ENCODE assay signal across 11 cellular contexts in genomic region chr14:49975799-49976198, GRCh38.
DNase-seq lines count a peak whose midpoint lies in the region; ATAC-seq and TF ChIP-seq lines count a peak whose summit lies in the region.
"Had no signal": no experiment of that assay in that cellular context is flagged by ENCODE, and none has a peak within 500 bp of the region (broad histone marks: within the 10 kb centered on the region; RNA-seq: fewer than 3 reads in every experiment).

No MANE protein-coding gene starts in this region.

- H3K36me3 ChIP-seq in fibroblast of lung (ENCODE audit: control insufficient read depth, insufficient read depth, low read length) (no peaks in the 10 kb centered on the region), skeletal muscle tissue (ENCODE audit: control insufficient read depth in 3 of 3, insufficient read depth in 3 of 3, low read length in 3 of 3) (no peaks in the 10 kb centered on the region), prostate gland (no peaks in the 10 kb centered on the region), HAP-1 (replicated peaks) (no peaks in the 10 kb centered on the region)

- no peak overlapping the region for H3K9ac ChIP-seq in fibroblast of lung (ENCODE audit: insufficient read depth, low read length)
- no peak overlapping the region for H3K9ac ChIP-seq in skeletal muscle tissue (ENCODE audit: low read depth in 1 of 3, low read length in 3 of 3)
- H3K9ac ChIP-seq: KMS-11 had no signal

- H2AFZ ChIP-seq in fibroblast of lung (ENCODE audit: low read length) = no peak overlapping the region

- intact Hi-C loops in prostate gland (cut with DNase I) = no loop called here

- H3K4me2 ChIP-seq in fibroblast of lung (ENCODE audit: extremely low read depth, insufficient read depth, low read length) = no peak overlapping the region
- H3K4me2 ChIP-seq: KMS-11 had no signal

- no peak for ATAC-seq in GM18498 (IDR thresholded peaks at IDR 0.05; ENCODE audit: unreplicated experiment)
- ATAC-seq: activated naive CD4-positive, alpha-beta T cell treated with anti-CD3 and anti-CD28 coated beads, Interleukin-2, amount 50 U/mL, for 72 hours had no signal

- no peak overlapping the region for H3K4me3 ChIP-seq in fibroblast of lung (replicated peaks in 1 of 4; ENCODE audit: control extremely low read depth in 1 of 4, insufficient read depth in 1 of 4, low read depth in 3 of 4, low read length in 4 of 4)
- no peak overlapping the region for H3K4me3 ChIP-seq in skeletal muscle tissue (ENCODE audit: low read length in 3 of 3)
- no peak overlapping the region for H3K4me3 ChIP-seq in prostate gland
- H3K4me3 ChIP-seq in HAP-1 = no peak overlapping the region

- in situ Hi-C loops in HAP-1 (cut with MboI; ENCODE audit: low sequenced_read_pairs) = no loop called here

- H3K27me3 ChIP-seq in fibroblast of lung (ENCODE audit: control insufficient read depth, insufficient read depth, low read length) = no peaks in the 10 kb centered on the region
- peaks cover 0 to 5% (median 0%) of the 10 kb centered on the region in 3 donors for H3K27me3 ChIP-seq in skeletal muscle tissue (ENCODE audit: control insufficient read depth in 3 of 3, insufficient read depth in 3 of 3, low read length in 3 of 3)
- H3K27me3 ChIP-seq in prostate gland (replicated peaks; ENCODE audit: insufficient read depth) = no peaks in the 10 kb centered on the region
- H3K27me3 ChIP-seq in HAP-1 (ENCODE audit: low read depth) = peaks cover under 1% of the 10 kb centered on the region; the same call in 1 of the 2 replicates

- H4K20me1 ChIP-seq in fibroblast of lung (ENCODE audit: control insufficient read depth, extremely low read depth, insufficient read depth, low read length) = no peaks in the 10 kb centered on the region

- TF ChIP-seq CTCF in fibroblast of lung (conservative IDR thresholded peaks at IDR 0.05 in 1 of 2, IDR thresholded peaks at IDR 0.05 in 1 of 2; ENCODE audit: low read depth in 1 of 2, low read length in 2 of 2) (no peak), prostate gland (IDR thresholded peaks at IDR 0.05) (no peak)

- H3K9me3 ChIP-seq in fibroblast of lung (ENCODE audit: control insufficient read depth, insufficient read depth, low read depth, low read length) (no peaks in the 10 kb centered on the region), skeletal muscle tissue (ENCODE audit: control insufficient read depth in 3 of 3, low read length in 3 of 3) (no peaks in the 10 kb centered on the region), prostate gland (no peaks in the 10 kb centered on the region), HAP-1 (no peaks in the 10 kb centered on the region)

- peak; percentile 50 for DNase-seq in ELR (ENCODE audit: low read depth)
- DNase-seq in RPMI7951 (ENCODE audit: low read depth) = peak; percentile 46
- no peak for DNase-seq in fibroblast of lung (ENCODE audit: low read depth in 2 of 2)
- no peak for DNase-seq in prostate gland (ENCODE audit: low spot score)
- no peak for DNase-seq in HAP-1 (ENCODE audit: low spot score in 2 of 2)
- DNase-seq in cerebellar cortex (ENCODE audit: low spot score) = no peak
- DNase-seq: NCI-H526 had no signal

- no peaks in the 10 kb centered on the region for H3K79me2 ChIP-seq in fibroblast of lung (ENCODE audit: control insufficient read depth, insufficient read depth, low read length)

- WGBS in prostate gland = 87% methylated on average over 3 of the region's 3 CpGs

- peak overlapping the region; percentile 64 for H3K27ac ChIP-seq in fibroblast of lung (ENCODE audit: insufficient read depth, low read length)
- peak overlapping the region; percentile 50 for H3K27ac ChIP-seq in skeletal muscle tissue (ENCODE audit: low read depth, low read length)
- H3K27ac ChIP-seq in prostate gland = no peak overlapping the region
- H3K27ac ChIP-seq: KMS-11 had no signal

- H3K4me1 ChIP-seq in fibroblast of lung (ENCODE audit: control insufficient read depth, extremely low read depth, insufficient read depth, low read length) (peaks cover 31% of the 10 kb centered on the region), skeletal muscle tissue (ENCODE audit: control insufficient read depth in 3 of 3, insufficient read depth in 3 of 3, low read length in 3 of 3) (peaks cover 19 to 31% (median 22%) of the 10 kb centered on the region in 3 donors), prostate gland (replicated peaks) (peaks cover 9% of the 10 kb centered on the region), HAP-1 (peaks cover 34% of the 10 kb centered on the region)

- TF ChIP-seq POLR2A in prostate gland (IDR thresholded peaks at IDR 0.05) = no peak

Comparison
In these comparisons a context has a peak if more than half of its experiments do, and no peak if none do; other contexts are left out.
1. DNase-seq: peak in ELR (single experiment) and RPMI7951 (single experiment); none in fibroblast of lung (0 of 2), prostate gland (single experiment), HAP-1 (0 of 2) and cerebellar cortex (single experiment).
2. H3K27ac ChIP-seq: peak in fibroblast of lung (single experiment) and skeletal muscle tissue (single experiment); none in prostate gland (0 of 2).